1 cellular context compared by ENCODE assay signal in genomic region chr17:47653442-47653841, GRCh38.
TF ChIP-seq lines count a peak whose summit lies in the region.

No MANE protein-coding gene starts in this region.

TF ChIP-seq in HepG2, 621 proteins besides CTCF, POLR2A, EP300 and RAD21:
- TF ChIP-seq ZBTB44 (CRISPR knock-in tag; IDR thresholded peaks at IDR 0.05) (no peak), ZFP91 (CRISPR knock-in tag; IDR thresholded peaks at IDR 0.05; ENCODE audit: borderline replicate concordance) (no peak), ZNF687 (CRISPR knock-in tag; IDR thresholded peaks at IDR 0.05) (no peak), ZNF598 (CRISPR knock-in tag; IDR thresholded peaks at IDR 0.05; ENCODE audit: borderline replicate concordance) (no peak), GMEB2 (CRISPR knock-in tag; IDR thresholded peaks at IDR 0.05; ENCODE audit: low read depth) (no peak), PHF5A (CRISPR knock-in tag; IDR thresholded peaks at IDR 0.05; ENCODE audit: low read depth, unreplicated experiment) (no peak), TAF15 (IDR thresholded peaks at IDR 0.05; ENCODE audit: low read depth, low read length, poor library complexity, severe bottlenecking) (no peak), MAFF (IDR thresholded peaks at IDR 0.05; ENCODE audit: low read depth, low read length) (peak; percentile 50), FOXP1 (IDR thresholded peaks at IDR 0.05) (no peak), FOXP1 (CRISPR knock-in tag; IDR thresholded peaks at IDR 0.05) (no peak), SUZ12 (IDR thresholded peaks at IDR 0.05; ENCODE audit: low read depth, low read length) (no peak), ZNF282 (IDR thresholded peaks at IDR 0.05; ENCODE audit: partially characterized antibody) (no peak), SNAPC5 (CRISPR knock-in tag; IDR thresholded peaks at IDR 0.05; ENCODE audit: borderline replicate concordance) (no peak), HIVEP1 (CRISPR knock-in tag; IDR thresholded peaks at IDR 0.05) (no peak), PBX3 (CRISPR knock-in tag; IDR thresholded peaks at IDR 0.05; ENCODE audit: borderline replicate concordance) (no peak), BCL3 (CRISPR knock-in tag; IDR thresholded peaks at IDR 0.05) (no peak), POLR2AphosphoS5 (IDR thresholded peaks at IDR 0.05; ENCODE audit: low read depth, low read length) (peak; percentile 26; the same call in 1 of the 2 replicates), TRIM24 (CRISPR knock-in tag; IDR thresholded peaks at IDR 0.05) (no peak), PHF20 (CRISPR knock-in tag; IDR thresholded peaks at IDR 0.05) (no peak), NFYB (CRISPR knock-in tag; IDR thresholded peaks at IDR 0.05) (no peak), REL (CRISPR knock-in tag; conservative IDR thresholded peaks at IDR 0.05) (no peak), NFE2L2 (IDR thresholded peaks at IDR 0.05; ENCODE audit: low read length) (no peak), ZBTB49 (CRISPR knock-in tag; IDR thresholded peaks at IDR 0.05; ENCODE audit: borderline replicate concordance) (no peak), MEIS1 (CRISPR knock-in tag; IDR thresholded peaks at IDR 0.05; ENCODE audit: borderline replicate concordance) (no peak), ZNF292 (CRISPR knock-in tag; IDR thresholded peaks at IDR 0.05; ENCODE audit: borderline replicate concordance, low read depth) (no peak), MED8 (CRISPR knock-in tag; IDR thresholded peaks at IDR 0.05; ENCODE audit: insufficient replicate concordance) (no peak), MAFK (conservative IDR thresholded peaks at IDR 0.05 in 1 of 2, IDR thresholded peaks at IDR 0.05 in 1 of 2; ENCODE audit: low read length in 2 of 2) (peak; percentile 57 to 58; a peak in 3 of 4 replicates), RBFOX2 (IDR thresholded peaks at IDR 0.05; ENCODE audit: low read depth, low read length) (peak; percentile 18; the same call in 1 of the 2 replicates)
